1 cellular context compared by ENCODE assay signal in genomic region chr11:9461068-9461759, GRCh38.
TF ChIP-seq lines count a peak whose summit lies in the region.

No MANE protein-coding gene starts in this region.

TF ChIP-seq in HEK293, 187 proteins besides CTCF, POLR2A, EP300 and RAD21 (continued from another document):
- peak; percentile 66 for TF ChIP-seq ZNF398 (tag by site-specific recombination; IDR thresholded peaks at IDR 0.05)
- peak; percentile 75; the same call in 1 of the 2 replicates for TF ChIP-seq ZNF660 (tag by site-specific recombination; IDR thresholded peaks at IDR 0.05)
- TF ChIP-seq ZNF433 (tag by site-specific recombination; IDR thresholded peaks at IDR 0.05; ENCODE audit: low read depth) = no peak
- no peak for TF ChIP-seq ZNF394 (tag by site-specific recombination; IDR thresholded peaks at IDR 0.05; ENCODE audit: borderline replicate concordance)
- TF ChIP-seq ZNF350 (tag by site-specific recombination; IDR thresholded peaks at IDR 0.05) = no peak
- TF ChIP-seq KLF10 (tag by site-specific recombination; IDR thresholded peaks at IDR 0.05) = 0 out of 2 replicates have a peak, but pooled peaks have one; percentile 10
- TF ChIP-seq ZIC2 (tag by site-specific recombination; IDR thresholded peaks at IDR 0.05) = peak; percentile 41
- TF ChIP-seq ZBTB8A (tag by site-specific recombination; IDR thresholded peaks at IDR 0.05) = peak; percentile 51
- TF ChIP-seq ZNF561 (tag by site-specific recombination; IDR thresholded peaks at IDR 0.05; ENCODE audit: borderline replicate concordance) = peak; percentile 76; the same call in 1 of the 2 replicates
- TF ChIP-seq ZSCAN30 (tag by site-specific recombination; IDR thresholded peaks at IDR 0.05) = peak; percentile 95
- peak; percentile 68 for TF ChIP-seq ZBTB11 (tag by site-specific recombination; conservative IDR thresholded peaks at IDR 0.05; ENCODE audit: low read depth)
- no peak for TF ChIP-seq ZNF140 (tag by site-specific recombination; IDR thresholded peaks at IDR 0.05)
- no peak for TF ChIP-seq ZNF426 (tag by site-specific recombination; IDR thresholded peaks at IDR 0.05)
- 0 out of 2 replicates have a peak, but pooled peaks have one; percentile 27 for TF ChIP-seq ZFP37 (tag by site-specific recombination; IDR thresholded peaks at IDR 0.05)
- 0 out of 2 replicates have a peak, but pooled peaks have one; percentile 27 for TF ChIP-seq KLF17 (tag by site-specific recombination; IDR thresholded peaks at IDR 0.05)
- no peak for TF ChIP-seq ZNF175 (tag by site-specific recombination; IDR thresholded peaks at IDR 0.05)
- TF ChIP-seq ZBTB44 (tag by site-specific recombination; IDR thresholded peaks at IDR 0.05) = 0 out of 2 replicates have a peak, but pooled peaks have one; percentile 34
- TF ChIP-seq ZNF692 (tag by site-specific recombination; IDR thresholded peaks at IDR 0.05) = peak; percentile 78
- TF ChIP-seq ZNF26 (tag by site-specific recombination; IDR thresholded peaks at IDR 0.05) = no peak
- TF ChIP-seq ZNF623 (tag by site-specific recombination; IDR thresholded peaks at IDR 0.05) = no peak
- TF ChIP-seq MZF1 (tag by site-specific recombination; IDR thresholded peaks at IDR 0.05; ENCODE audit: borderline replicate concordance) = peak; percentile 74
- no peak for TF ChIP-seq ZNF148 (tag by site-specific recombination; IDR thresholded peaks at IDR 0.05; ENCODE audit: borderline replicate concordance)
- TF ChIP-seq TCF7L2 (IDR thresholded peaks at IDR 0.05; ENCODE audit: borderline replicate concordance, low read depth, low read length) = no peak
- TF ChIP-seq ZNF600 (tag by site-specific recombination; IDR thresholded peaks at IDR 0.05) = 0 out of 2 replicates have a peak, but pooled peaks have one; percentile 23
- 0 out of 2 replicates have a peak, but pooled peaks have one; percentile 6 for TF ChIP-seq ZNF146 (tag by site-specific recombination; IDR thresholded peaks at IDR 0.05)
- no peak for TF ChIP-seq FEZF1 (tag by site-specific recombination; IDR thresholded peaks at IDR 0.05)
- no peak for TF ChIP-seq ZEB2 (tag by site-specific recombination; IDR thresholded peaks at IDR 0.05)
- TF ChIP-seq ZNF518A (tag by site-specific recombination; conservative IDR thresholded peaks at IDR 0.05; ENCODE audit: low read depth) = no peak
- TF ChIP-seq GFI1B (tag by site-specific recombination; IDR thresholded peaks at IDR 0.05) = no peak
- TF ChIP-seq TRIM28 (IDR thresholded peaks at IDR 0.05; ENCODE audit: borderline replicate concordance, low read length) = no peak
- peak; percentile 81 for TF ChIP-seq ZNF423 (tag by site-specific recombination; IDR thresholded peaks at IDR 0.05)
